7 cellular contexts compared by ENCODE assay signal in genomic region chr17:29623283-29623647, GRCh38. TPM values are rescaled to one million over a fixed set of nuclear protein-coding genes. Genes with fewer than 3 reads are reported as not detected.
A peak's percentile ranks its signal among the peaks of the same experiment; 100 is the strongest.
DNase-seq lines count a peak whose midpoint lies in the region; ATAC-seq and TF ChIP-seq lines count a peak whose summit lies in the region.
"Had no signal": no experiment of that assay in that cellular context is flagged by ENCODE, and none has a peak within 500 bp of the region (broad histone marks: within the 10 kb centered on the region; RNA-seq: fewer than 3 reads in every experiment).

No MANE protein-coding gene starts in this region.

- no peak overlapping the region for H2BK5ac ChIP-seq in mesenchymal stem cell (ENCODE audit: low read depth, low read length, poor library complexity, severe bottlenecking)

- no peaks in the 10 kb centered on the region for H3K36me3 ChIP-seq in CD8-positive, alpha-beta memory T cell (ENCODE audit: insufficient read depth, low read length)
- H3K36me3 ChIP-seq in mesenchymal stem cell (ENCODE audit: control insufficient read depth in 1 of 2, insufficient read depth in 2 of 2, low read depth in 1 of 2, low read length in 2 of 2), result peaks cover 0 to 6% of the 10 kb centered on the region in 2 experiments

- peaks cover 22% of the 10 kb centered on the region for H3K4me1 ChIP-seq in CD8-positive, alpha-beta memory T cell (ENCODE audit: insufficient read depth, low read length)
- H3K4me1 ChIP-seq in mesenchymal stem cell (ENCODE audit: control insufficient read depth, insufficient read depth, low read depth, low read length), result peaks cover 28% of the 10 kb centered on the region

- no peak overlapping the region for H4K91ac ChIP-seq in mesenchymal stem cell (ENCODE audit: low read length)

- no peak overlapping the region for H3K27ac ChIP-seq in CD8-positive, alpha-beta memory T cell (ENCODE audit: low read depth, low read length)
- no peak overlapping the region for H3K27ac ChIP-seq in mesenchymal stem cell (ENCODE audit: low read length, poor library complexity, severe bottlenecking)
- H3K27ac ChIP-seq: body of pancreas had no signal

- H3K27ac Mint-ChIP-seq in CD8-positive, alpha-beta memory T cell, result peak overlapping the region in 7 of 8 donors; percentile 3 to 81 (median 61)

- no peaks in the 10 kb centered on the region for H3K27me3 ChIP-seq in CD8-positive, alpha-beta memory T cell (ENCODE audit: insufficient read depth, low read length, poor library complexity, severe bottlenecking)
- peaks cover 0 to 2% of the 10 kb centered on the region in 2 experiments for H3K27me3 ChIP-seq in mesenchymal stem cell (ENCODE audit: control insufficient read depth in 1 of 2, insufficient read depth in 1 of 2, low read length in 2 of 2)

- CTCF ChIA-PET in CD8-positive, alpha-beta memory T cell (lab: Charles Lee), result interaction anchor here (0.8 to 1.6 kb wide), 4 partner anchors 11 to 156 kb away, joined by 3 to 5 read pairs (median 4); no protein-coding TSS in a partner anchor

- peaks cover 23 to 50% (median 40%) of the 10 kb centered on the region in 3 donors for H3K4me1 Mint-ChIP-seq in CD8-positive, alpha-beta memory T cell

- TF ChIP-seq CTCF in WI38 (IDR thresholded peaks at IDR 0.05; ENCODE audit: low read depth, low read length), result no peak

- H4K8ac ChIP-seq in mesenchymal stem cell (ENCODE audit: low read length), result peak overlapping the region; percentile 7

- H3K27me3 Mint-ChIP-seq in CD8-positive, alpha-beta memory T cell, result no peaks in the 10 kb centered on the region

- no peak overlapping the region for H3K23ac ChIP-seq in mesenchymal stem cell (ENCODE audit: low read length in 2 of 2)

- no peak overlapping the region for H3K9ac ChIP-seq in mesenchymal stem cell (ENCODE audit: low read length)

- peaks cover 2% of the 10 kb centered on the region for H3K79me1 ChIP-seq in mesenchymal stem cell (replicated peaks; ENCODE audit: low read length, poor library complexity, severe bottlenecking)

- peak overlapping the region; percentile 54 to 93 (median 78) for H3K4me3 Mint-ChIP-seq in CD8-positive, alpha-beta memory T cell

- peak overlapping the region; percentile 21 for H2AK5ac ChIP-seq in mesenchymal stem cell (ENCODE audit: low read length, severe bottlenecking)

- no peak overlapping the region for H2BK15ac ChIP-seq in mesenchymal stem cell (ENCODE audit: low read depth, poor library complexity, severe bottlenecking)

- H2BK120ac ChIP-seq in mesenchymal stem cell (ENCODE audit: low read depth, low read length), result no peak overlapping the region

- H3K36me3 Mint-ChIP-seq in CD8-positive, alpha-beta memory T cell, result peaks cover 0 to 16% (median 2%) of the 10 kb centered on the region in 3 donors

- 36% methylated on average over 4 of the region's 4 CpGs for WGBS in mesenchymal stem cell

- H3K4me2 ChIP-seq in mesenchymal stem cell (ENCODE audit: low read length, poor library complexity, severe bottlenecking), result peak overlapping the region; percentile 98

- H3K14ac ChIP-seq in mesenchymal stem cell (ENCODE audit: low read length in 2 of 2), result no peak overlapping the region

- no peaks in the 10 kb centered on the region for H3K9me3 ChIP-seq in CD8-positive, alpha-beta memory T cell (ENCODE audit: low read length)
- H3K9me3 ChIP-seq in mesenchymal stem cell (ENCODE audit: control insufficient read depth, low read length), result no peaks in the 10 kb centered on the region
- H3K9me3 ChIP-seq: body of pancreas had no signal

- DNase-seq in CD8-positive, alpha-beta memory T cell, result no peak
- no peak for DNase-seq in mesenchymal stem cell
- no peak for DNase-seq in Kasumi-1 (lab: John Stamatoyannopoulos, UW)

- no peak overlapping the region for H3K4ac ChIP-seq in mesenchymal stem cell (ENCODE audit: low read depth in 1 of 2, low read length in 2 of 2)

- H3K4me3 ChIP-seq in CD8-positive, alpha-beta memory T cell (ENCODE audit: low read length), result peak overlapping the region; percentile 75
- H3K4me3 ChIP-seq in WI38 (ENCODE audit: low read depth, low read length) (peak overlapping the region; percentile 75), mesenchymal stem cell (ENCODE audit: insufficient read depth in 1 of 2, low read depth in 1 of 2, low read length in 2 of 2) (peak overlapping the region; percentile 58 to 83)

- H2BK12ac ChIP-seq in mesenchymal stem cell (ENCODE audit: low read length in 2 of 2), result no peak overlapping the region

- H3K9me3 Mint-ChIP-seq in CD8-positive, alpha-beta memory T cell, result no peaks in the 10 kb centered on the region

- H3K18ac ChIP-seq in mesenchymal stem cell (ENCODE audit: low read depth in 1 of 2, low read length in 2 of 2), result no peak overlapping the region

- ATAC-seq in GM21528 (IDR thresholded peaks at IDR 0.05; ENCODE audit: low FRiP score, unreplicated experiment) (no peak), HG03432 (IDR thresholded peaks at IDR 0.05; ENCODE audit: unreplicated experiment) (no peak)

- POLR2A ChIA-PET in CD8-positive, alpha-beta memory T cell (lab: Charles Lee), result interaction anchor here (1.0 kb wide), 1 partner anchor 10 kb away, joined by 6 read pairs; no protein-coding TSS in a partner anchor

- H2AFZ ChIP-seq in mesenchymal stem cell (ENCODE audit: low read depth, low read length), result peak overlapping the region; percentile 68

RNA-seq across cellular contexts. Expression of gene CORO6, which starts 0.6 kb away (rescaled TPM):
- total RNA-seq in CD8-positive, alpha-beta memory T cell, result 1 to 10 TPM; 2.5 to 2.9 TPM
- 0.17 TPM for polyA plus RNA-seq in CD8-positive, alpha-beta memory T cell
- polyA plus RNA-seq in mesenchymal stem cell (2013, experiment 1 of 2), result 2.9 TPM
- 2.5 TPM for polyA plus RNA-seq in mesenchymal stem cell (2013, experiment 2 of 2)

RNA-seq across cellular contexts. Expression of gene ANKRD13B, which starts 30.3 kb away (rescaled TPM):
- total RNA-seq in CD8-positive, alpha-beta memory T cell, result 10 to 100 TPM; 20.8 to 21.8 TPM
- polyA plus RNA-seq in CD8-positive, alpha-beta memory T cell, result 0.35 TPM
- 3.6 TPM for polyA plus RNA-seq in mesenchymal stem cell (2013, experiment 1 of 2)
- 2.7 TPM for polyA plus RNA-seq in mesenchymal stem cell (2013, experiment 2 of 2)

RNA-seq across cellular contexts. Expression of gene GIT1, which starts 33.8 kb away (rescaled TPM):
- 10 to 100 TPM; 69.7 to 69.8 TPM for total RNA-seq in CD8-positive, alpha-beta memory T cell
- 25.7 TPM for polyA plus RNA-seq in CD8-positive, alpha-beta memory T cell
- polyA plus RNA-seq in mesenchymal stem cell (2013, experiment 1 of 2), result 29.2 TPM
- polyA plus RNA-seq in mesenchymal stem cell (2013, experiment 2 of 2), result 28.5 TPM

RNA-seq across cellular contexts. Expression of gene TP53I13, which starts 54.8 kb away (rescaled TPM):
- 10 to 100 TPM; 71.3 to 75.5 TPM for total RNA-seq in CD8-positive, alpha-beta memory T cell
- 33.1 TPM for polyA plus RNA-seq in CD8-positive, alpha-beta memory T cell
- 23.6 TPM for polyA plus RNA-seq in mesenchymal stem cell (2013, experiment 1 of 2)
- polyA plus RNA-seq in mesenchymal stem cell (2013, experiment 2 of 2), result 23.8 TPM

RNA-seq across cellular contexts. Expression of gene ABHD15, which starts 56.4 kb away (rescaled TPM):
- total RNA-seq in CD8-positive, alpha-beta memory T cell, result 10 to 100 TPM; 18.3 to 19.3 TPM
- 22.6 TPM for polyA plus RNA-seq in CD8-positive, alpha-beta memory T cell
- polyA plus RNA-seq in mesenchymal stem cell (2013, experiment 1 of 2), result 5.5 TPM
- polyA plus RNA-seq in mesenchymal stem cell (2013, experiment 2 of 2), result 5.2 TPM
